Comparison of ENCODE assay signal across 9 cellular contexts in genomic region chr1:232806071-232806510, GRCh38. TPM values are rescaled to one million over a fixed set of nuclear protein-coding genes. Genes with fewer than 3 reads are reported as not detected.
DNase-seq lines count a peak whose midpoint lies in the region; ATAC-seq, FAIRE-seq and TF ChIP-seq lines count a peak whose summit lies in the region.
"Had no signal": no experiment of that assay in that cellular context is flagged by ENCODE, and none has a peak within 500 bp of the region (broad histone marks: within the 10 kb centered on the region; RNA-seq: fewer than 3 reads in every experiment).

No MANE protein-coding gene starts in this region.

- H3K27me3 ChIP-seq in astrocyte (ENCODE audit: insufficient read depth, low read length): no peaks in the 10 kb centered on the region
- no peaks in the 10 kb centered on the region for H3K27me3 ChIP-seq in left lung
- no peaks in the 10 kb centered on the region for H3K27me3 ChIP-seq in tibial artery

- peaks cover 3% of the 10 kb centered on the region for H3K9me3 ChIP-seq in astrocyte (ENCODE audit: insufficient read depth, low read depth, low read length)
- H3K9me3 ChIP-seq in left lung: peaks cover 0 to 3% of the 10 kb centered on the region in 2 donors
- H3K9me3 ChIP-seq in tibial artery: no peaks in the 10 kb centered on the region

- peaks cover 20% of the 10 kb centered on the region for H3K4me1 Mint-ChIP-seq in activated T-cell treated with anti-CD3 and anti-CD28 coated beads, Interleukin-2, amount 50 U/mL, for 72 hours (ENCODE audit: low read depth)
- peaks cover 14% of the 10 kb centered on the region for H3K4me1 Mint-ChIP-seq in astrocyte (ENCODE audit: low read depth, unreplicated experiment)

- H3K27ac Mint-ChIP-seq in activated T-cell treated with anti-CD3 and anti-CD28 coated beads, Interleukin-2, amount 50 U/mL, for 72 hours: no peak overlapping the region
- H3K27ac Mint-ChIP-seq in astrocyte (ENCODE audit: unreplicated experiment): no peak overlapping the region

- H3K36me3 ChIP-seq in astrocyte (ENCODE audit: insufficient read depth, low read length) (no peaks in the 10 kb centered on the region), left lung (no peaks in the 10 kb centered on the region), tibial artery (no peaks in the 10 kb centered on the region)

- no peaks in the 10 kb centered on the region for H3K27me3 Mint-ChIP-seq in activated T-cell treated with anti-CD3 and anti-CD28 coated beads, Interleukin-2, amount 50 U/mL, for 72 hours (ENCODE audit: low read depth)
- no peaks in the 10 kb centered on the region for H3K27me3 Mint-ChIP-seq in astrocyte (ENCODE audit: low read depth, unreplicated experiment)

- H3K4me3 ChIP-seq in astrocyte (ENCODE audit: insufficient read depth, low read depth, low read length): peak overlapping the region; percentile 67
- H3K4me3 ChIP-seq in left lung: peak overlapping the region; percentile 56 to 91
- peak overlapping the region; percentile 62 to 73 for H3K4me3 ChIP-seq in tibial artery

- peak overlapping the region; percentile 81 for H3K4me2 ChIP-seq in astrocyte (ENCODE audit: low read length)

- no peak for FAIRE-seq in astrocyte (lab: Jason Lieb, UNC)
- FAIRE-seq: G401.6 had no signal

- H2AFZ ChIP-seq in astrocyte (ENCODE audit: low read depth, low read length): peak overlapping the region; percentile 79

- peak overlapping the region; percentile 80 for H3K9ac ChIP-seq in astrocyte (ENCODE audit: low read length)

- H4K20me1 ChIP-seq in astrocyte (ENCODE audit: insufficient read depth, low read length): no peaks in the 10 kb centered on the region

- ATAC-seq in activated T-cell treated with anti-CD3 and anti-CD28 coated beads, Interleukin-2, amount 50 U/mL, for 72 hours (replicated peaks in 1 of 2): no peak
- ATAC-seq in left lung: no peak
- ATAC-seq in HG02610 (IDR thresholded peaks at IDR 0.05; ENCODE audit: unreplicated experiment): no peak

- intact Hi-C loops in left lung (cut with DNase I): no loop called here
- intact Hi-C loops in tibial artery (cut with DNase I; ENCODE audit: low total_unique reads): no loop called here

- DNase-seq in activated T-cell treated with anti-CD3 and anti-CD28 coated beads, Interleukin-2, amount 50 U/mL, for 72 hours: no peak
- DNase-seq in activated T-cell treated with anti-CD3 and anti-CD28 coated beads, Interleukin-2, amount 50 U/mL, for 48 hours: no peak
- no peak for DNase-seq in astrocyte (ENCODE audit: low read depth)
- DNase-seq in left lung: no peak
- DNase-seq in tibial artery: no peak
- DNase-seq in NCI-H1417 treated with DMSO at 0.1 percent for 48 hours (lab: John Stamatoyannopoulos, UW): no peak
- DNase-seq in effector CD4-positive, alpha-beta T cell: no peak

- H3K79me2 ChIP-seq in astrocyte (ENCODE audit: insufficient read depth, low read length): no peaks in the 10 kb centered on the region

- peaks cover 10% of the 10 kb centered on the region for H3K4me1 ChIP-seq in astrocyte (ENCODE audit: insufficient read depth, low read length)
- peaks cover 7 to 13% of the 10 kb centered on the region in 2 donors for H3K4me1 ChIP-seq in left lung
- H3K4me1 ChIP-seq in tibial artery: peaks cover 0 to 14% (median 9%) of the 10 kb centered on the region in 4 donors

- peaks cover 7 to 14% of the 10 kb centered on the region in 2 donors for H3K9me3 Mint-ChIP-seq in activated T-cell treated with anti-CD3 and anti-CD28 coated beads, Interleukin-2, amount 50 U/mL, for 72 hours
- H3K9me3 Mint-ChIP-seq in astrocyte (ENCODE audit: unreplicated experiment): no peaks in the 10 kb centered on the region

- peak overlapping the region; percentile 82 to 89 for H3K4me3 Mint-ChIP-seq in activated T-cell treated with anti-CD3 and anti-CD28 coated beads, Interleukin-2, amount 50 U/mL, for 72 hours
- H3K4me3 Mint-ChIP-seq in astrocyte (ENCODE audit: unreplicated experiment): peak overlapping the region; percentile 87

- H3K27ac ChIP-seq in astrocyte (ENCODE audit: low read depth, low read length) (no peak overlapping the region), left lung (peak overlapping the region; percentile 64 to 84), tibial artery (peak overlapping the region in 1 of 2 donors; percentile 64)

- H3K36me3 Mint-ChIP-seq in activated T-cell treated with anti-CD3 and anti-CD28 coated beads, Interleukin-2, amount 50 U/mL, for 72 hours (ENCODE audit: insufficient read depth in 2 of 2): peaks cover 6 to 10% of the 10 kb centered on the region in 2 donors
- H3K36me3 Mint-ChIP-seq in astrocyte (ENCODE audit: low read depth, unreplicated experiment): no peaks in the 10 kb centered on the region

- no peak for TF ChIP-seq CTCF in astrocyte (IDR thresholded peaks at IDR 0.05; ENCODE audit: insufficient read depth, low read depth, low read length)
- TF ChIP-seq CTCF in left lung (IDR thresholded peaks at IDR 0.05): no peak
- TF ChIP-seq CTCF in tibial artery (IDR thresholded peaks at IDR 0.05): no peak

RNA-seq across cellular contexts. Expression of gene MAP10, which starts 0.9 kb away (rescaled TPM):
- 1 to 10 TPM; 1.7 to 1.9 TPM for total RNA-seq in activated T-cell treated with anti-CD3 and anti-CD28 coated beads, Interleukin-2, amount 50 U/mL, for 72 hours
- total RNA-seq in astrocyte (2.1 and 2.5 TPM in 2 replicates), left lung (1 to 10 TPM; 2.4 to 2.7 TPM)
